21 cellular contexts compared by ENCODE assay signal in genomic region chr5:144167998-144168397, GRCh38. TPM values are rescaled to one million over a fixed set of nuclear protein-coding genes. Genes with fewer than 3 reads are reported as not detected.
DNase-seq lines count a peak whose midpoint lies in the region; ATAC-seq and TF ChIP-seq lines count a peak whose summit lies in the region.
"Had no signal": no experiment of that assay in that cellular context is flagged by ENCODE, and none has a peak within 500 bp of the region (broad histone marks: within the 10 kb centered on the region; RNA-seq: fewer than 3 reads in every experiment).

No MANE protein-coding gene starts in this region.

- H3K27ac Mint-ChIP-seq in natural killer cell treated with Interleukin-12 subunit alpha and Interleukin-12 subunit beta and Interleukin-15 and Interleukin-18, amount 100 ng/mL, for 72 hours = peak overlapping the region in 1 of 2 donors; percentile 92
- no peak overlapping the region for H3K27ac Mint-ChIP-seq in natural killer cell
- H3K27ac Mint-ChIP-seq in T-cell = no peak overlapping the region
- H3K27ac Mint-ChIP-seq in type B pancreatic cell = no peak overlapping the region

- POLR2A ChIA-PET in T-cell (lab: Charles Lee) = interaction anchor here in 1 of 2 donors (1.3 kb wide), 1 partner anchor 23 kb away, joined by 3 read pairs; no protein-coding TSS in a partner anchor

- peak overlapping the region; percentile 51 for H3K4me2 ChIP-seq in fibroblast of lung (ENCODE audit: extremely low read depth, insufficient read depth, low read length)

- peaks cover 7 to 11% of the 10 kb centered on the region in 2 donors for H3K27me3 Mint-ChIP-seq in natural killer cell treated with Interleukin-12 subunit alpha and Interleukin-12 subunit beta and Interleukin-15 and Interleukin-18, amount 100 ng/mL, for 72 hours
- H3K27me3 Mint-ChIP-seq in natural killer cell (ENCODE audit: low read depth in 2 of 2) (peaks cover 9 to 14% of the 10 kb centered on the region in 2 donors), T-cell (no peaks in the 10 kb centered on the region), type B pancreatic cell (peaks cover 3% of the 10 kb centered on the region)
- H3K27me3 Mint-ChIP-seq: IgD-negative memory B cell had no signal

- peaks cover 2% of the 10 kb centered on the region for H3K4me1 ChIP-seq in fibroblast of lung (ENCODE audit: control insufficient read depth, extremely low read depth, insufficient read depth, low read length)
- H3K4me1 ChIP-seq: prostate gland had no signal

- H3K79me2 ChIP-seq in fibroblast of lung (ENCODE audit: control insufficient read depth, insufficient read depth, low read length) = peaks cover 48% of the 10 kb centered on the region

- peaks cover 29% of the 10 kb centered on the region for H3K36me3 Mint-ChIP-seq in natural killer cell treated with Interleukin-12 subunit alpha and Interleukin-12 subunit beta and Interleukin-15 and Interleukin-18, amount 100 ng/mL, for 72 hours
- H3K36me3 Mint-ChIP-seq in natural killer cell (peaks cover 7% of the 10 kb centered on the region), T-cell (peaks cover 41% of the 10 kb centered on the region), type B pancreatic cell (peaks cover 13% of the 10 kb centered on the region)
- H3K36me3 Mint-ChIP-seq: IgD-negative memory B cell had no signal

- H3K4me3 ChIP-seq in fibroblast of lung (replicated peaks in 1 of 4; ENCODE audit: control extremely low read depth in 1 of 4, insufficient read depth in 1 of 4, low read depth in 3 of 4, low read length in 4 of 4) = peak overlapping the region in 3 of 4 experiments; percentile 93 to 97 (median 96)
- H3K4me3 ChIP-seq: prostate gland, SJCRH30, thyroid gland had no signal

- intact Hi-C loops in natural killer cell (cut with micrococcal nuclease) = no loop called here

- ATAC-seq in natural killer cell treated with Interleukin-12 subunit alpha and Interleukin-12 subunit beta and Interleukin-15 and Interleukin-18, amount 100 ng/mL, for 72 hours = no peak
- ATAC-seq in natural killer cell = no peak
- ATAC-seq in T-cell (replicated peaks in 1 of 4) = no peak
- no peak for ATAC-seq in stimulated activated naive CD8-positive, alpha-beta T cell treated with anti-CD3 and anti-CD28 coated beads, Interleukin-15, Interleukin-2, amounts not matched to agents 100 U/mL and 50 U/mL, for 24 hours
- ATAC-seq: gastrocnemius medialis, left lung had no signal

- H2AFZ ChIP-seq in fibroblast of lung (ENCODE audit: low read length) = no peak overlapping the region

- no peaks in the 10 kb centered on the region for H3K27me3 ChIP-seq in fibroblast of lung (ENCODE audit: control insufficient read depth, insufficient read depth, low read length)
- H3K27me3 ChIP-seq: gastrocnemius medialis, SJCRH30, spleen, thyroid gland had no signal

- peaks cover 10% of the 10 kb centered on the region for H3K36me3 ChIP-seq in fibroblast of lung (ENCODE audit: control insufficient read depth, insufficient read depth, low read length)

- H3K27ac ChIP-seq in fibroblast of lung (ENCODE audit: insufficient read depth, low read length) = no peak overlapping the region
- H3K27ac ChIP-seq: gastrocnemius medialis, left lung, prostate gland, SJCRH30, spleen, thyroid gland had no signal

- H3K9me3 ChIP-seq in fibroblast of lung (ENCODE audit: control insufficient read depth, insufficient read depth, low read depth, low read length) = no peaks in the 10 kb centered on the region
- H3K9me3 ChIP-seq: gastrocnemius medialis, left lung, prostate gland, SJCRH30, spleen, thyroid gland had no signal

- H3K4me1 Mint-ChIP-seq in natural killer cell treated with Interleukin-12 subunit alpha and Interleukin-12 subunit beta and Interleukin-15 and Interleukin-18, amount 100 ng/mL, for 72 hours (ENCODE audit: low read depth in 2 of 2) = peaks cover 26 to 43% of the 10 kb centered on the region in 2 donors
- peaks cover 30 to 41% of the 10 kb centered on the region in 2 donors for H3K4me1 Mint-ChIP-seq in natural killer cell
- H3K4me1 Mint-ChIP-seq in T-cell = peaks cover 44 to 55% (median 53%) of the 10 kb centered on the region in 3 donors
- H3K4me1 Mint-ChIP-seq in type B pancreatic cell (ENCODE audit: unreplicated experiment) = peaks cover 36% of the 10 kb centered on the region

- TF ChIP-seq CTCF in natural killer cell (IDR thresholded peaks at IDR 0.05) (no peak), fibroblast of lung (conservative IDR thresholded peaks at IDR 0.05 in 1 of 2, IDR thresholded peaks at IDR 0.05 in 1 of 2; ENCODE audit: low read depth in 1 of 2, low read length in 2 of 2) (no peak), type B pancreatic cell (conservative IDR thresholded peaks at IDR 0.05) (no peak), GM10266 (IDR thresholded peaks at IDR 0.05; ENCODE audit: control insufficient read depth, insufficient read depth, low read depth, missing control alignments) (no peak)

- H3K9me3 Mint-ChIP-seq in natural killer cell treated with Interleukin-12 subunit alpha and Interleukin-12 subunit beta and Interleukin-15 and Interleukin-18, amount 100 ng/mL, for 72 hours = peaks cover 4% of the 10 kb centered on the region
- H3K9me3 Mint-ChIP-seq in natural killer cell (no peaks in the 10 kb centered on the region), T-cell (no peaks in the 10 kb centered on the region), type B pancreatic cell (no peaks in the 10 kb centered on the region)
- H3K9me3 Mint-ChIP-seq: IgD-negative memory B cell had no signal

- peak overlapping the region; percentile 99 for H3K4me3 Mint-ChIP-seq in natural killer cell treated with Interleukin-12 subunit alpha and Interleukin-12 subunit beta and Interleukin-15 and Interleukin-18, amount 100 ng/mL, for 72 hours
- H3K4me3 Mint-ChIP-seq in natural killer cell (no peak overlapping the region), T-cell (peak overlapping the region in 2 of 3 donors; percentile 88 to 96), type B pancreatic cell (peak overlapping the region; percentile 77)

- CTCF ChIA-PET in T-cell (lab: Charles Lee) = interaction anchor here (1.0 to 1.6 kb wide), 3 partner anchors 22 to 24 kb away, joined by 3 to 8 read pairs (median 4); no protein-coding TSS in a partner anchor

- H3K9ac ChIP-seq in fibroblast of lung (ENCODE audit: insufficient read depth, low read length) = no peak overlapping the region

- DNase-seq in natural killer cell treated with Interleukin-12 subunit alpha and Interleukin-12 subunit beta and Interleukin-15 and Interleukin-18, amount 100 ng/mL, for 72 hours (ENCODE audit: low spot score) = no peak
- DNase-seq in natural killer cell (no peak), T-cell (no peak), fibroblast of lung (ENCODE audit: low read depth in 2 of 2) (no peak), type B pancreatic cell (ENCODE audit: extremely low spot score, unreplicated experiment) (no peak), GM10266 (ENCODE audit: extremely low spot score) (no peak), HCEC 1CT (no peak)
- no peak for DNase-seq in stimulated activated naive CD8-positive, alpha-beta T cell treated with anti-CD3 and anti-CD28 coated beads, Interleukin-15, Interleukin-2, amounts not matched to agents 100 U/mL and 50 U/mL, for 24 hours
- DNase-seq: activated CD4-positive, alpha-beta T cell treated with anti-CD3 and anti-CD28 coated beads for 48 hours; AML-193; gastrocnemius medialis; GOT3; left lung; MV-4-11; NCI-H2081; NCI-H526; SJCRH30; spleen; thyroid gland had no signal

- H4K20me1 ChIP-seq in fibroblast of lung (ENCODE audit: control insufficient read depth, extremely low read depth, insufficient read depth, low read length) = no peaks in the 10 kb centered on the region

RNA-seq across cellular contexts. Expression of gene YIPF5, which starts 2.5 kb away (rescaled TPM):
- 10 to 100 TPM; 34.4 to 58.6 TPM for total RNA-seq in natural killer cell treated with Interleukin-12 subunit alpha and Interleukin-12 subunit beta and Interleukin-15 and Interleukin-18, amount 100 ng/mL, for 72 hours
- total RNA-seq in natural killer cell = 10 to 100 TPM; 19.8 to 26.0 (median 24.6) TPM
- 10 to 100 TPM; 32.8 to 47.1 (median 41.2) TPM for total RNA-seq in T-cell
- total RNA-seq in fibroblast of lung = 69.6 and 83.2 TPM in 2 replicates
- 110 and 175 TPM in 2 replicates for polyA plus RNA-seq in fibroblast of lung
- polyA plus RNA-seq in fibroblast of lung (2012) = 81.7 and 112 TPM in 2 replicates
- polyA minus RNA-seq in fibroblast of lung (ENCODE audit: low replicate concordance) = 59.6 and 66.4 TPM in 2 replicates
- 65.3 and 82.8 TPM in 2 replicates for total RNA-seq in type B pancreatic cell (ENCODE audit: low replicate concordance)

RNA-seq across cellular contexts. Expression of gene KCTD16, which starts 2.7 kb away (rescaled TPM):
- total RNA-seq in natural killer cell treated with Interleukin-12 subunit alpha and Interleukin-12 subunit beta and Interleukin-15 and Interleukin-18, amount 100 ng/mL, for 72 hours = not detected
- under 1 TPM in 1 of 3 donors, not detected in 2; 0.16 TPM for total RNA-seq in natural killer cell
- total RNA-seq in T-cell = under 1 TPM in 4 of 5 donors, not detected in 1; 0.03 to 0.20 (median 0.10) TPM
- 1.0 and 1.2 TPM in 2 replicates for total RNA-seq in fibroblast of lung
- polyA plus RNA-seq in fibroblast of lung = 0.32 and 0.38 TPM in 2 replicates
- 0.19 and 0.20 TPM in 2 replicates for polyA plus RNA-seq in fibroblast of lung (2012)
- 0.52 TPM in 1 of 2 replicates, not detected in the other for polyA minus RNA-seq in fibroblast of lung (ENCODE audit: low replicate concordance)
- total RNA-seq in type B pancreatic cell (ENCODE audit: low replicate concordance) = 3.0 and 4.5 TPM in 2 replicates
- polyA plus RNA-seq: IgD-negative memory B cell had no signal
